20 cellular contexts compared by ENCODE assay signal in genomic region chr1:145252876-145253275, GRCh38. TPM values are rescaled to one million over a fixed set of nuclear protein-coding genes. Genes with fewer than 3 reads are reported as not detected.
"Had no signal": no experiment of that assay in that cellular context is flagged by ENCODE, and none has a peak within 500 bp of the region (broad histone marks: within the 10 kb centered on the region; RNA-seq: fewer than 3 reads in every experiment).

No MANE protein-coding gene starts in this region.

RNA-seq across cellular contexts. Expression of gene PPIAL4D, which starts 10.9 kb away (rescaled TPM):
- total RNA-seq: activated naive CD4-positive, alpha-beta T cell treated with anti-CD3 and anti-CD28 coated beads for 36 hours; activated naive CD4-positive, alpha-beta T cell treated with anti-CD3 and anti-CD28 coated beads, Interleukin-2, amount 50 U/mL, for 72 hours; activated naive CD8-positive, alpha-beta T cell treated with anti-CD3 and anti-CD28 coated beads for 36 hours; activated T-cell treated with anti-CD3 and anti-CD28 coated beads, Interleukin-2, amount 50 U/mL, for 4 hours; activated T-cell treated with anti-CD3 and anti-CD28 coated beads, Interleukin-2, amount 50 U/mL, for 72 hours; activated T-helper 1 cell treated with anti-CD3 and anti-CD28 coated beads, Interleukin-12 subunit alpha, Interleukin-12 subunit beta, Interleukin-2, Interleukin-4 antibody, amounts not matched to agents 30 ng/mL and 10 ng/mL and 1 ng/mL, durations not matched to agents 14 hours and 24 hours and 36 hours; activated T-helper 17 cell treated with anti-CD3 and anti-CD28 coated beads, Interleukin-2, amount 50 U/mL, for 72 hours; activated T-helper 2 cell treated with anti-CD3 and anti-CD28 coated beads, Interferon-gamma antibody, Interleukin-2, Interleukin-4, amounts not matched to agents 10 μg/mL and 5 μg/mL and 100 μg/mL, durations not matched to agents 14 hours and 24 hours and 36 hours; adrenal gland; aorta; ascending aorta; astrocyte; body of pancreas; breast epithelium; bronchial epithelial cell; cardiac muscle cell; cardiac septum; cerebellum; chondrocyte had no signal
- polyA plus RNA-seq: adipose tissue, adrenal gland, aorta, cardiac muscle cell had no signal
